12 cellular contexts compared by ENCODE assay signal in the genomic region with DNA sequence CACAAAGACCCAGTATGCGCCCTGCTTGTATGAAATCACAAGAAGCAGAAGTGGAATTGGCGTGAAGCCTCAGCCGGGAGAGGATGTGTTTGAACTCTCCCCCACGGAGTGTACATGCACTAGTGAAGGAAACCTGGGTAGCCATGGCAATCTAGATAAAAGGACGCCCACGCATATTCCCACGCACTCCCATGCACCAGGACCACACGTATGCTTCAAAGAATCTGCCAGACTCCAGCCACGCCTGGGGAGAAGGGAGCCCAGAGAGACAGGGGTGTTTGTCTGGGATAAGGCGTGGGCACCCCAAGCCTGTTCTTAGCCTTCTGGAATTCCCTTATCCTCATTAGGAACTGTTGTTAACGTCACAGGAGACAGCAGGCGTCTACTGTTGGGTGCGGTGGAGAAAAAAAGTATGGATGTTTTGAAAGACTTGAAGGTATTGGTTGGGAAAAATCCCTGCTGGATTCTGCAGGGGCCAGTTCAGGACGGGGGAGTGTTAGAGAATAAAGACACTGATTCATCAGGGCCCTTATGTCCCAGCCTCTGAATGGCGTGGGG. TPM values are rescaled to one million over a fixed set of nuclear protein-coding genes. Genes with fewer than 3 reads are reported as not detected.
DNase-seq lines count a peak whose midpoint lies in the region; ATAC-seq and TF ChIP-seq lines count a peak whose summit lies in the region.
"Had no signal": no experiment of that assay in that cellular context is flagged by ENCODE, and none has a peak within 500 bp of the region (broad histone marks: within the 10 kb centered on the region; RNA-seq: fewer than 3 reads in every experiment).

No MANE protein-coding gene starts in this region.

- in situ Hi-C loops in GM23248 (cut with MboI), result no loop called here

- H3K27me3 ChIP-seq in GM23248 (replicated peaks; ENCODE audit: insufficient read depth), result peaks cover 5% of the 10 kb centered on the region; the same call in 1 of the 2 replicates

- peak; percentile 33 for DNase-seq in GM23248
- peak; percentile 75 for DNase-seq in OCI-M1 (lab: John Stamatoyannopoulos, UW)
- peak; percentile 16 for DNase-seq in erythroblast (lab: John Stamatoyannopoulos, UW)
- peak; percentile 43 for DNase-seq in pons (ENCODE audit: low spot score)
- no peak for DNase-seq in stimulated activated naive CD4-positive, alpha-beta T cell treated with Interleukin-2 at 50 U/mL for 16 hours (lab: John Stamatoyannopoulos, UW)
- no peak for DNase-seq in kidney tubule cell (ENCODE audit: low spot score)
- no peak for DNase-seq in NCI-H2107 (lab: John Stamatoyannopoulos, UW)
- DNase-seq: activated CD8-positive, alpha-beta memory T cell treated with anti-CD3 and anti-CD28 coated beads, Interleukin-2, amount 50 U/mL, for 48 hours; CD8-positive, alpha-beta memory T cell; psoas muscle; WERI-Rb-1 had no signal

- no peak for ATAC-seq in GM21447 (IDR thresholded peaks at IDR 0.05; ENCODE audit: unreplicated experiment)
- ATAC-seq: psoas muscle had no signal

- H3K9ac ChIP-seq in GM23248, result no peak overlapping the region

- H2AFZ ChIP-seq in GM23248, result no peak overlapping the region

- no peaks in the 10 kb centered on the region for H3K9me3 ChIP-seq in GM23248 (ENCODE audit: low read depth)
- H3K9me3 ChIP-seq: psoas muscle had no signal

- no peak for TF ChIP-seq POLR2A in erythroblast (IDR thresholded peaks at IDR 0.05; ENCODE audit: low read length)

- H3K4me2 ChIP-seq in GM23248 (ENCODE audit: unreplicated experiment), result no peak overlapping the region

- WGBS in GM23248 (ENCODE audit: low coverage in 1 of 2, low lambda C conversion rate in 2 of 2, missing lambda C conversion rate in 2 of 2), 2 experiments, result 51 to 53% methylated on average over 14 to 15 of the region's 15 CpGs

- no peak overlapping the region for H3K4me3 ChIP-seq in GM23248
- H3K4me3 ChIP-seq: psoas muscle had no signal

- no peaks in the 10 kb centered on the region for H3K79me2 ChIP-seq in GM23248 (ENCODE audit: insufficient read depth)

- no peak overlapping the region for H3K27ac ChIP-seq in GM23248
- H3K27ac ChIP-seq: psoas muscle, WERI-Rb-1 had no signal

- no peaks in the 10 kb centered on the region for H4K20me1 ChIP-seq in GM23248 (ENCODE audit: insufficient read depth)

- no peaks in the 10 kb centered on the region for H3K4me1 ChIP-seq in GM23248 (ENCODE audit: insufficient read depth)
- H3K4me1 ChIP-seq: psoas muscle had no signal

- H3F3A ChIP-seq in GM23248 (ENCODE audit: insufficient read depth), result no peaks in the 10 kb centered on the region

- H3K36me3 ChIP-seq in GM23248 (ENCODE audit: low read depth), result no peaks in the 10 kb centered on the region
- H3K36me3 ChIP-seq: WERI-Rb-1 had no signal

- H3K9me2 ChIP-seq in GM23248 (ENCODE audit: insufficient read depth), result no peaks in the 10 kb centered on the region

RNA-seq across cellular contexts. Expression of a gene that starts 28.9 kb away (rescaled TPM):
- total RNA-seq in GM23248 (2014; rRNA removed; shearing (Covaris generic)), result 0.63 and 0.97 TPM in 2 replicates
- 1.8 and 2.3 TPM in 2 replicates for polyA plus RNA-seq in GM23248 (2016; fragmentation: Nextera tagmentation; extraction: Ambion mirVana)

Comparison
In these comparisons a context has a peak if more than half of its experiments do, and no peak if none do; other contexts are left out.
1. DNase-seq: peak in GM23248 (single experiment), OCI-M1 (single experiment), erythroblast (2 of 2) and pons (single experiment); none in stimulated activated naive CD4-positive, alpha-beta T cell treated with Interleukin-2 at 50 U/mL for 16 hours (single experiment), kidney tubule cell (single experiment) and NCI-H2107 (single experiment).